15 cellular contexts compared by ENCODE assay signal in genomic region chr1:212827377-212827776, GRCh38. TPM values are rescaled to one million over a fixed set of nuclear protein-coding genes. Genes with fewer than 3 reads are reported as not detected.
DNase-seq lines count a peak whose midpoint lies in the region; ATAC-seq and TF ChIP-seq lines count a peak whose summit lies in the region.
"Had no signal": no experiment of that assay in that cellular context is flagged by ENCODE, and none has a peak within 500 bp of the region (broad histone marks: within the 10 kb centered on the region; RNA-seq: fewer than 3 reads in every experiment).

No MANE protein-coding gene starts in this region.

- H3K4me3 Mint-ChIP-seq in osteocyte (ENCODE audit: unreplicated experiment) = no peak overlapping the region
- H3K4me3 Mint-ChIP-seq: CD14-positive monocyte, GM23338 had no signal

- DNase-seq in DMS53 (lab: John Stamatoyannopoulos, UW) = peak; percentile 14
- DNase-seq in DMS53 treated with DMSO at 0.1 percent for 48 hours (lab: John Stamatoyannopoulos, UW; ENCODE audit: unreplicated experiment) = no peak
- DNase-seq in WERI-Rb-1 = no peak
- DNase-seq in osteocyte (ENCODE audit: extremely low spot score, unreplicated experiment) = peak; percentile 54
- no peak for DNase-seq in activated CD4-positive, alpha-beta T cell treated with anti-CD3 and anti-CD28 coated beads for 1 hour
- no peak for DNase-seq in NOMO-1 treated with DMSO at 0.1 percent for 48 hours (lab: John Stamatoyannopoulos, UW; ENCODE audit: unreplicated experiment)
- DNase-seq: CD4-positive, alpha-beta memory T cell; DMS79 treated with DMSO at 0.1 percent for 48 hours; GF-D8; HCEC 1CT had no signal

- H3K4me1 Mint-ChIP-seq in osteocyte (ENCODE audit: unreplicated experiment) = no peaks in the 10 kb centered on the region
- H3K4me1 Mint-ChIP-seq: CD4-positive, alpha-beta memory T cell; GM23338 had no signal

- peaks cover 4% of the 10 kb centered on the region for H3K36me3 Mint-ChIP-seq in osteocyte (ENCODE audit: unreplicated experiment)

- no peak for ATAC-seq in HG03095 (IDR thresholded peaks at IDR 0.05; ENCODE audit: unreplicated experiment)
- ATAC-seq: GM23338 had no signal

- no peak overlapping the region for H3K27ac Mint-ChIP-seq in osteocyte (ENCODE audit: unreplicated experiment)
- H3K27ac Mint-ChIP-seq: CD4-positive, alpha-beta memory T cell; GM23338 had no signal

- H3K36me3 ChIP-seq in WERI-Rb-1 = no peaks in the 10 kb centered on the region; the same call in 1 of the 2 replicates

- no peak overlapping the region for H3K4me3 ChIP-seq in WERI-Rb-1 (ENCODE audit: low read depth, low read length)
- H3K4me3 ChIP-seq: BLaER1, GM23338 had no signal

- H3K27ac ChIP-seq in WERI-Rb-1 = peak overlapping the region; percentile 34
- H3K27ac ChIP-seq: 22Rv1, BLaER1 had no signal

- H3K9me3 ChIP-seq in WERI-Rb-1 (ENCODE audit: severe bottlenecking) = peaks cover 25% of the 10 kb centered on the region

- peaks cover 12% of the 10 kb centered on the region for H3K9me3 Mint-ChIP-seq in osteocyte (ENCODE audit: unreplicated experiment)

- H3K27me3 Mint-ChIP-seq in osteocyte (ENCODE audit: unreplicated experiment) = peaks cover 3% of the 10 kb centered on the region

- TF ChIP-seq CTCF in WERI-Rb-1 (IDR thresholded peaks at IDR 0.05; ENCODE audit: low read depth, low read length) (no peak), osteocyte (IDR thresholded peaks at IDR 0.05) (no peak)

- no peaks in the 10 kb centered on the region for H3K27me3 ChIP-seq in WERI-Rb-1 (ENCODE audit: insufficient read depth, low read depth, severe bottlenecking)
- H3K27me3 ChIP-seq: BLaER1 had no signal

RNA-seq across cellular contexts. Expression of gene SPATA45, which starts 20.1 kb away (rescaled TPM):
- total RNA-seq in osteocyte = not detected in 2 replicates
- total RNA-seq: CD4-positive, alpha-beta memory T cell; GM23338 had no signal

RNA-seq across cellular contexts. Expression of gene FLVCR1, which starts 30.7 kb away (rescaled TPM):
- 4.9 and 7.1 TPM in 2 replicates for total RNA-seq in osteocyte

RNA-seq across cellular contexts. Expression of gene TATDN3, which starts 35.7 kb away (rescaled TPM):
- 13.0 and 15.6 TPM in 2 replicates for total RNA-seq in osteocyte

RNA-seq across cellular contexts. Expression of gene NSL1, which starts 35.8 kb away (rescaled TPM):
- total RNA-seq in osteocyte = 28.7 and 29.4 TPM in 2 replicates

Comparison
In these comparisons a context has a peak if more than half of its experiments do, and no peak if none do; other contexts are left out.
1. DNase-seq: peak in DMS53 (single experiment) and osteocyte (single experiment); none in DMS53 treated with DMSO at 0.1 percent for 48 hours (single experiment), WERI-Rb-1 (single experiment), activated CD4-positive, alpha-beta T cell treated with anti-CD3 and anti-CD28 coated beads for 1 hour (single experiment) and NOMO-1 treated with DMSO at 0.1 percent for 48 hours (single experiment).